Comparison of ENCODE assay signal across 1 cellular context in the genomic region with DNA sequence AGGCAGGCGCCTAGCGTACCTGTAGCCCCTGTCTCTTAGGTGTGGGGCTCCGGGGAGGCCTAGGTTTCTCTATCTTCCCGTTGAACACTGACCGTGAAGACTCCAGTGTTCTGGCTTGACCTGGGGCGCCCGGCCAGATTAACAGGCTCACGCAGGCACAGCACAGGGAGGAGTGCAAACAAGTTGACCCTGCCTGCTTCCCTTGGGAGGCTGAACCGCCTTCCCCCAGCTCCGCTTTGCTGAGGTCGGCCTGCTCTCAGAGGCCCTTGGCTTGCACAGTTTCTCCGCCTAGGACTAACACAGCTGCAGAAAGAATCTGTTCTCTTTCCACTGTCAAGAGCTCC.
TF ChIP-seq lines count a peak whose summit lies in the region.

No MANE protein-coding gene starts in this region.

TF ChIP-seq in H1, 55 proteins besides CTCF, POLR2A, EP300 and RAD21:
- TF ChIP-seq TAF1 (IDR thresholded peaks at IDR 0.05; ENCODE audit: low read depth, low read length) = no peak
